ENCODE assay signal across 22 cellular contexts in the genomic region with DNA sequence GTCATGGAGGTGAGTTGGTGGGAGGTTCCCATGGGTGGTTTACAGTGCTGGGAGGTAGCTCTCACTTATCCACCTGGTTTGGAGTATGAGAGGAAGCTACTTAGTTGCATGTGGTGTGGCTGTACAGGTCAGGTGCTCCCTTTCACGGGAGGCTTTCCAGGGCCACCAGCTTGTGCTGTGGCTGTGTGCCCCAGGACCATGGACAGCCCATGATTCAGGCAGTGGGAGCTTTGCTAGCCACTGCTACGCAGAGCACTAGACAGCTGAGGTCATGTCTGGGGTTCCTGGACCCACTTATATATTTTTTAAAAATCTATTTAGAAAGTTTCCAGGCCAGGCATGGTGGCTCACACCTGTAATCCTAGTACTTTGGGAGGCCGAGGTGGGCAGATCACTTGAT. TPM values are rescaled to one million over a fixed set of nuclear protein-coding genes. Genes with fewer than 3 reads are reported as not detected.
"Had no signal": no experiment of that assay in that cellular context is flagged by ENCODE, and none has a peak within 500 bp of the region (broad histone marks: within the 10 kb centered on the region; RNA-seq: fewer than 3 reads in every experiment).

No MANE protein-coding gene starts in this region.

- H3K27me3 ChIP-seq: SJSA1 had no signal

- H3K4me3 Mint-ChIP-seq: activated CD4-positive, alpha-beta T cell treated with anti-CD3 and anti-CD28 coated beads for 36 hours; activated CD8-positive, alpha-beta T cell treated with anti-CD3 and anti-CD28 coated beads for 36 hours; activated naive CD4-positive, alpha-beta T cell treated with anti-CD3 and anti-CD28 coated beads, Interleukin-2, amount 10 ng/mL, durations not matched to agents 7 days and 5 days; activated naive CD8-positive, alpha-beta T cell treated with anti-CD3 and anti-CD28 coated beads for 36 hours; activated T-cell treated with anti-CD3 and anti-CD28 coated beads, Interleukin-2, amount 50 U/mL, for 72 hours; T-helper 17 cell had no signal

- H3K4me3 ChIP-seq: SJSA1 had no signal

- H3K27ac ChIP-seq: SJSA1 had no signal

- H3K4me1 Mint-ChIP-seq: activated CD4-positive, alpha-beta T cell treated with anti-CD3 and anti-CD28 coated beads for 36 hours; activated naive CD4-positive, alpha-beta T cell treated with anti-CD3 and anti-CD28 coated beads, Interleukin-2, amount 10 ng/mL, durations not matched to agents 7 days and 5 days; activated naive CD8-positive, alpha-beta T cell treated with anti-CD3 and anti-CD28 coated beads for 36 hours; T-helper 17 cell had no signal

- DNase-seq: activated CD4-positive, alpha-beta T cell treated with anti-CD3 and anti-CD28 coated beads for 36 hours; activated CD4-positive, CD25-positive, alpha-beta regulatory T cell; activated CD8-positive, alpha-beta memory T cell treated with anti-CD3 and anti-CD28 coated beads, Interleukin-2, amount 50 U/mL, for 4 hours; activated CD8-positive, alpha-beta T cell treated with anti-CD3 and anti-CD28 coated beads for 36 hours; activated gamma-delta T cell treated with Interleukin-2 at 50 U/mL for 16 hours; activated naive CD4-positive, alpha-beta T cell treated with anti-CD3 and anti-CD28 coated beads, Interleukin-2, amount 10 ng/mL, durations not matched to agents 7 days and 5 days; activated naive CD8-positive, alpha-beta T cell treated with anti-CD3 and anti-CD28 coated beads for 36 hours; activated T-cell treated with anti-CD3 and anti-CD28 coated beads, Interleukin-2, amount 50 U/mL, for 72 hours; anterior cingulate cortex; cerebellar nuclear complex; KG1; NCI-H1092; NCI-H1417; NCI-H1694 treated with DMSO at 0.1 percent for 48 hours; NCI-H2081; NCI-H510A treated with DMSO at 0.1 percent for 48 hours; NK-92 treated with Interleukin-12 subunit alpha and Interleukin-12 subunit beta, amount 100 ng/mL, for 24 hours; SHP77; T-helper 17 cell; T-helper 9 cell had no signal

- H3K27ac Mint-ChIP-seq: activated CD4-positive, alpha-beta T cell treated with anti-CD3 and anti-CD28 coated beads for 36 hours; activated CD8-positive, alpha-beta T cell treated with anti-CD3 and anti-CD28 coated beads for 36 hours; activated naive CD4-positive, alpha-beta T cell treated with anti-CD3 and anti-CD28 coated beads, Interleukin-2, amount 10 ng/mL, durations not matched to agents 7 days and 5 days; activated naive CD8-positive, alpha-beta T cell treated with anti-CD3 and anti-CD28 coated beads for 36 hours; activated T-cell treated with anti-CD3 and anti-CD28 coated beads, Interleukin-2, amount 50 U/mL, for 72 hours; activated T-helper 2 cell treated with anti-CD3 and anti-CD28 coated beads, Interferon-gamma antibody, Interleukin-2, Interleukin-4, amounts not matched to agents 10 μg/mL and 5 μg/mL and 100 μg/mL, durations not matched to agents 14 hours and 24 hours and 36 hours; T-helper 17 cell had no signal

- H3K9me3 ChIP-seq: SJSA1 had no signal

- H3K36me3 ChIP-seq: SJSA1 had no signal

- ATAC-seq: activated CD4-positive, alpha-beta T cell treated with anti-CD3 and anti-CD28 coated beads for 36 hours; activated CD8-positive, alpha-beta T cell treated with anti-CD3 and anti-CD28 coated beads for 36 hours; activated T-cell treated with anti-CD3 and anti-CD28 coated beads, Interleukin-2, amount 50 U/mL, for 72 hours; T-helper 17 cell had no signal

- H3K36me3 Mint-ChIP-seq: activated naive CD4-positive, alpha-beta T cell treated with anti-CD3 and anti-CD28 coated beads, Interleukin-2, amount 10 ng/mL, durations not matched to agents 7 days and 5 days; activated naive CD8-positive, alpha-beta T cell treated with anti-CD3 and anti-CD28 coated beads for 36 hours had no signal

- H3K9me3 Mint-ChIP-seq: activated CD8-positive, alpha-beta T cell treated with anti-CD3 and anti-CD28 coated beads for 36 hours; activated naive CD4-positive, alpha-beta T cell treated with anti-CD3 and anti-CD28 coated beads, Interleukin-2, amount 10 ng/mL, durations not matched to agents 7 days and 5 days; activated naive CD8-positive, alpha-beta T cell treated with anti-CD3 and anti-CD28 coated beads for 36 hours; activated T-cell treated with anti-CD3 and anti-CD28 coated beads, Interleukin-2, amount 50 U/mL, for 72 hours; activated T-helper 2 cell treated with anti-CD3 and anti-CD28 coated beads, Interferon-gamma antibody, Interleukin-2, Interleukin-4, amounts not matched to agents 10 μg/mL and 5 μg/mL and 100 μg/mL, durations not matched to agents 14 hours and 24 hours and 36 hours had no signal

- H3K4me1 ChIP-seq: SJSA1 had no signal

RNA-seq across cellular contexts. Expression of a gene that starts 42.5 kb away (rescaled TPM):
- total RNA-seq: activated naive CD8-positive, alpha-beta T cell treated with anti-CD3 and anti-CD28 coated beads for 36 hours had no signal
